8 cellular contexts compared by ENCODE assay signal in genomic region chr19:12333162-12334159, GRCh38. TPM values are rescaled to one million over a fixed set of nuclear protein-coding genes. Genes with fewer than 3 reads are reported as not detected.
DNase-seq lines count a peak whose midpoint lies in the region; ATAC-seq and TF ChIP-seq lines count a peak whose summit lies in the region.

TSS of gene ZNF563 (minus strand) at chr19:12333633. CDS start at chr19:12333482, 151 bp downstream.

- intact Hi-C loops in left colon (cut with DNase I, micrococcal nuclease), result no loop called here

- H3K4me3 ChIP-seq in AG04449 (ENCODE audit: low read depth, low read length) (peak within 1 kb of the TSS; percentile 93), coronary artery (peak within 1 kb of the TSS; percentile 90)

- ATAC-seq in GM18867 (IDR thresholded peaks at IDR 0.05; ENCODE audit: unreplicated experiment), result peak; percentile 95
- ATAC-seq in HG03097 (IDR thresholded peaks at IDR 0.05; ENCODE audit: low FRiP score, unreplicated experiment), result peak; percentile 90
- peak; percentile 94 for ATAC-seq in left colon

- no peaks in the 10 kb centered on the region for H3K27me3 Mint-ChIP-seq in activated CD4-positive, alpha-beta T cell treated with anti-CD3 and anti-CD28 coated beads, Interleukin-2, amount 10 ng/mL, durations not matched to agents 7 days and 5 days

- peak within 1 kb of the TSS; percentile 90 to 95 for H3K27ac ChIP-seq in coronary artery

- H3K36me3 Mint-ChIP-seq in activated CD4-positive, alpha-beta T cell treated with anti-CD3 and anti-CD28 coated beads, Interleukin-2, amount 10 ng/mL, durations not matched to agents 7 days and 5 days (ENCODE audit: low read depth), result peaks cover 13% of the 10 kb centered on the region

- TF ChIP-seq CTCF in AG04449 (IDR thresholded peaks at IDR 0.05; ENCODE audit: insufficient read depth, low read length, missing control alignments) (no peak), coronary artery (IDR thresholded peaks at IDR 0.05) (no peak)

- peaks cover 20% of the 10 kb centered on the region for H3K9me3 Mint-ChIP-seq in activated CD4-positive, alpha-beta T cell treated with anti-CD3 and anti-CD28 coated beads, Interleukin-2, amount 10 ng/mL, durations not matched to agents 7 days and 5 days

- H3K27ac Mint-ChIP-seq in activated CD4-positive, alpha-beta T cell treated with anti-CD3 and anti-CD28 coated beads, Interleukin-2, amount 10 ng/mL, durations not matched to agents 7 days and 5 days, result peak within 1 kb of the TSS; percentile 99

- CTCF ChIA-PET in AG04449 (lab: Yijun Ruan, JAX), result no interaction called here
- CTCF ChIA-PET in activated CD4-positive, alpha-beta T cell treated with anti-CD3 and anti-CD28 coated beads, Interleukin-2, amount 10 ng/mL, durations not matched to agents 7 days and 5 days (lab: Charles Lee), result interaction anchor here (0.6 to 1.4 kb wide), 5 partner anchors 10 to 339 kb away, joined by 3 to 7 read pairs (median 3); partner anchors contain the start of gene ZNF799

- DNase-seq in AG04449 (ENCODE audit: low read depth, low spot score) (peak; percentile 49), NCI-H345 (lab: John Stamatoyannopoulos, UW) (peak; percentile 82), coronary artery (ENCODE audit: low spot score) (peak; percentile 98), left colon (peak; percentile 99 to 100)
- peak; percentile 98 for DNase-seq in activated CD4-positive, alpha-beta T cell treated with anti-CD3 and anti-CD28 coated beads, Interleukin-2, amount 10 ng/mL, durations not matched to agents 7 days and 5 days
- DNase-seq in stimulated activated CD4-positive, alpha-beta T cell treated with anti-CD3 and anti-CD28 coated beads, Interleukin-1b, Interleukin-23, amount 100 ng/mL, for 24 hours (ENCODE audit: low read depth in 4 of 4, low spot score in 1 of 4), result peak; percentile 93 to 99 (median 96)

- peak within 1 kb of the TSS; percentile 95 for H3K4me3 Mint-ChIP-seq in activated CD4-positive, alpha-beta T cell treated with anti-CD3 and anti-CD28 coated beads, Interleukin-2, amount 10 ng/mL, durations not matched to agents 7 days and 5 days

- H3K4me1 Mint-ChIP-seq in activated CD4-positive, alpha-beta T cell treated with anti-CD3 and anti-CD28 coated beads, Interleukin-2, amount 10 ng/mL, durations not matched to agents 7 days and 5 days, result peaks cover 31% of the 10 kb centered on the region

- POLR2A ChIA-PET in AG04449 (lab: Yijun Ruan, JAX), result interaction anchor here (0.5 to 1.3 kb wide), 7 partner anchors 31 to 548 kb away, joined by 3 to 7 read pairs (median 3); partner anchors contain the start of genes DNASE2, GET3, ZNF44 and ZNF442
- POLR2A ChIA-PET in activated CD4-positive, alpha-beta T cell treated with anti-CD3 and anti-CD28 coated beads, Interleukin-2, amount 10 ng/mL, durations not matched to agents 7 days and 5 days (lab: Charles Lee), result interaction anchor here (0.6 to 1.7 kb wide), 5 partner anchors 32 to 409 kb away, joined by 3 to 8 read pairs (median 5); partner anchors contain the start of genes ZNF44 and ZNF442

RNA-seq across cellular contexts. Expression of gene ZNF563, which starts in this region (rescaled TPM):
- 1 to 10 TPM; 3.8 to 3.9 TPM for total RNA-seq in activated CD4-positive, alpha-beta T cell treated with anti-CD3 and anti-CD28 coated beads, Interleukin-2, amount 10 ng/mL, durations not matched to agents 7 days and 5 days
- total RNA-seq in left colon, result 1 to 10 TPM; 2.6 to 4.3 TPM

Comparison
In these comparisons a context has a peak if more than half of its experiments do, and no peak if none do; other contexts are left out.
1. Peak in every context shown above with its lines: DNase-seq, ATAC-seq, H3K4me3 ChIP-seq and H3K27ac ChIP-seq.
2. DNase-seq: peak in every context shown above with its lines; median percentile 100 in left colon; 98 in activated CD4-positive, alpha-beta T cell treated with anti-CD3 and anti-CD28 coated beads, Interleukin-2, amount 10 ng/mL, durations not matched to agents 7 days and 5 days; 98 in coronary artery; 96 in stimulated activated CD4-positive, alpha-beta T cell treated with anti-CD3 and anti-CD28 coated beads, Interleukin-1b, Interleukin-23, amount 100 ng/mL, for 24 hours; 82 in NCI-H345; 49 in AG04449.